8 cellular contexts compared by ENCODE assay signal in the genomic region with DNA sequence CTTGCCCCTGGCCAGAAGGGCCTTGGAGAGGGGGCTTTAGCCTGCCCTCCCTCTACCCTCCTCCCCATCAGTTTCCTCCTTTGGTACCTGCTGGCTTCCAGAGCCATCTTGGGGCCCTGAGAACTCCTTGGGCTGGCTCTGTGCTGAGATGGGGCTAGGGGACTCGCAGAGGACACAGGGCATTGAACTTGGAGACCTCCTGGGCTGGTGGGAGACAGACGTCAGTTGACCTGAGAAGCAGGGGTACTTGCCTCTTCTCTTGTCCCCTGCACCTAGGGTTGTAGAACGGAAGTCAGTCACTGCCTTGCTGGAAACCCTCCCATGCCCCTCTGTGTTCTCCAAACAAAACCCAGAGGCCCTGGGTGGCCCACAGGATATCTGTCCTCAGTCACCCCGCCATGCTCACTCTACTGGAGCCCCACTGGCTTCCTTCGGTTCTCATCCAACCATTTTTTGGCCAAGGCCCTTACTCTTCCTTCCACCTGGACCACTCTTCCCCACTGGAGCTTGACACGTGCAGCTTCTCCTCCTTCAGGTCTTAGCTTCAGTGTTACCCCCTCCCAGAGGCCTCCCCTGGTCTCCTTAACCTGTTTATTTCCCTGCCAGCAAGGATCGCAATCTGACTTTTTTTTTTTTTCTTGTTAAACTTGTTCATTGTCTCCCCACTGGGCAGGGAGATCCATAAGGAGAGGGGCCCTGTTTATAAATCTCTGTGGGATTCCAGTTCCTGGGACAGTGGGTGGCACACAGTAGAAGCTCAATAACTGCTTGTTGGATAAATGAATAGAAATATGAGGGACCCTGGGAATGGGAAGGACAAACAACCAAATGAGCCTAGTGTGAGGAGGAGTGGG. TPM values are rescaled to one million over a fixed set of nuclear protein-coding genes. Genes with fewer than 3 reads are reported as not detected.
DNase-seq lines count a peak whose midpoint lies in the region; ATAC-seq and TF ChIP-seq lines count a peak whose summit lies in the region.

No MANE protein-coding gene starts in this region.

- peaks cover 6% of the 10 kb centered on the region for H3K9me3 Mint-ChIP-seq in activated CD4-positive, alpha-beta T cell treated with anti-CD3 and anti-CD28 coated beads for 36 hours (ENCODE audit: low read depth)

- CTCF ChIA-PET in activated CD4-positive, alpha-beta T cell treated with anti-CD3 and anti-CD28 coated beads for 36 hours (lab: Charles Lee), result interaction anchor here (0.6 kb wide), 1 partner anchor 117 kb away, joined by 3 read pairs; no protein-coding TSS in a partner anchor

- no peaks in the 10 kb centered on the region for H3K27me3 ChIP-seq in gastrocnemius medialis

- H3K4me1 ChIP-seq in gastrocnemius medialis, result peaks cover 25 to 26% of the 10 kb centered on the region in 2 donors

- ATAC-seq in activated CD4-positive, alpha-beta T cell treated with anti-CD3 and anti-CD28 coated beads for 36 hours, result peak; percentile 24
- ATAC-seq in HG03095 (IDR thresholded peaks at IDR 0.05; ENCODE audit: unreplicated experiment), result peak; percentile 5
- no peak for ATAC-seq in gastrocnemius medialis

- intact Hi-C loops in activated CD4-positive, alpha-beta T cell treated with anti-CD3 and anti-CD28 coated beads for 36 hours (cut with DNase I, micrococcal nuclease), result loop anchor here (1.0 to 5.0 kb wide), 11 partner anchors 24 to 1693 kb away; a partner anchor contains a TSS
- intact Hi-C loops in gastrocnemius medialis (cut with DNase I; ENCODE audit: low total_unique reads), result loop anchor here (2.0 to 5.0 kb wide), 4 partner anchors 57 to 243 kb away; a partner anchor contains a TSS

- H3K36me3 Mint-ChIP-seq in activated CD4-positive, alpha-beta T cell treated with anti-CD3 and anti-CD28 coated beads for 36 hours (ENCODE audit: low read depth), result peaks cover 49% of the 10 kb centered on the region

- no peaks in the 10 kb centered on the region for H3K9me3 ChIP-seq in gastrocnemius medialis

- POLR2A ChIA-PET in activated CD4-positive, alpha-beta T cell treated with anti-CD3 and anti-CD28 coated beads for 36 hours (lab: Charles Lee), result no interaction called here

- in situ Hi-C loops in gastrocnemius medialis (cut with MboI; ENCODE audit: low sequenced_read_pairs in 4 of 4), result no loop called here

- H3K36me3 ChIP-seq in gastrocnemius medialis, result peaks cover 0 to 5% of the 10 kb centered on the region in 2 donors

- peaks cover 52% of the 10 kb centered on the region for H3K4me1 Mint-ChIP-seq in activated CD4-positive, alpha-beta T cell treated with anti-CD3 and anti-CD28 coated beads for 36 hours

- no peaks in the 10 kb centered on the region for H3K27me3 Mint-ChIP-seq in activated CD4-positive, alpha-beta T cell treated with anti-CD3 and anti-CD28 coated beads for 36 hours

- DNase-seq in activated CD4-positive, alpha-beta T cell treated with anti-CD3 and anti-CD28 coated beads for 36 hours, result peak; percentile 52
- no peak for DNase-seq in activated CD4-positive, alpha-beta T cell treated with anti-CD3 and anti-CD28 coated beads for 1 hour
- no peak for DNase-seq in fibroblast of mammary gland (ENCODE audit: low read depth)
- no peak for DNase-seq in gastrocnemius medialis
- no peak for DNase-seq in AG08395 (ENCODE audit: low spot score)
- DNase-seq in NCI-H1417 treated with DMSO at 0.1 percent for 48 hours (lab: John Stamatoyannopoulos, UW), result no peak

- TF ChIP-seq CTCF in WI38 (IDR thresholded peaks at IDR 0.05; ENCODE audit: low read depth, low read length) (no peak), fibroblast of mammary gland (conservative IDR thresholded peaks at IDR 0.05; ENCODE audit: control insufficient read depth, insufficient read depth, low read depth, low read length) (no peak), gastrocnemius medialis (IDR thresholded peaks at IDR 0.05 in 4 of 5, conservative IDR thresholded peaks at IDR 0.05 in 1 of 5) (no peak)

- no peak for TF ChIP-seq POLR2A in gastrocnemius medialis (IDR thresholded peaks at IDR 0.05)

- peak overlapping the region; percentile 83 for H3K27ac Mint-ChIP-seq in activated CD4-positive, alpha-beta T cell treated with anti-CD3 and anti-CD28 coated beads for 36 hours

- peak overlapping the region; percentile 95 to 98 (median 97) for H3K27ac ChIP-seq in gastrocnemius medialis

- H3K4me3 ChIP-seq in WI38 (ENCODE audit: low read depth, low read length), result peak overlapping the region; percentile 98
- peak overlapping the region; percentile 93 for H3K4me3 ChIP-seq in fibroblast of mammary gland (ENCODE audit: control insufficient read depth, low read depth, low read length)
- peak overlapping the region; percentile 92 to 96 (median 95) for H3K4me3 ChIP-seq in gastrocnemius medialis

- H3K4me3 Mint-ChIP-seq in activated CD4-positive, alpha-beta T cell treated with anti-CD3 and anti-CD28 coated beads for 36 hours, result peak overlapping the region; percentile 79

RNA-seq across cellular contexts. Expression of a gene that starts 1.0 kb away (rescaled TPM):
- total RNA-seq in activated CD4-positive, alpha-beta T cell treated with anti-CD3 and anti-CD28 coated beads for 36 hours, result 100 to 1,000 TPM; 130 to 149 TPM
- total RNA-seq in gastrocnemius medialis, result 10 to 100 TPM; 38.6 to 76.5 (median 62.6) TPM

RNA-seq across cellular contexts. Expression of a gene that starts 28.5 kb away (rescaled TPM):
- total RNA-seq in activated CD4-positive, alpha-beta T cell treated with anti-CD3 and anti-CD28 coated beads for 36 hours, result 10 to 100 TPM; 60.9 to 63.0 TPM
- 1 to 10 TPM in 2 of 4 donors, under 1 TPM in 1, not detected in 1; 0.58 to 3.0 (median 2.4) TPM for total RNA-seq in gastrocnemius medialis

RNA-seq across cellular contexts. Expression of a gene that starts 53.3 kb away (rescaled TPM):
- total RNA-seq in activated CD4-positive, alpha-beta T cell treated with anti-CD3 and anti-CD28 coated beads for 36 hours, result 10 to 100 TPM; 20.9 to 25.2 TPM
- total RNA-seq in gastrocnemius medialis, result 10 to 100 TPM; 28.9 to 39.0 (median 34.0) TPM

Comparison
In these comparisons a context has a peak if more than half of its experiments do, and no peak if none do; other contexts are left out.
1. ATAC-seq: peak in activated CD4-positive, alpha-beta T cell treated with anti-CD3 and anti-CD28 coated beads for 36 hours (single experiment) and HG03095 (single experiment); none in gastrocnemius medialis (0 of 2).
2. RNA of a gene that starts 28.5 kb away (total RNA-seq): 60.9 to 63.0 TPM in activated CD4-positive, alpha-beta T cell treated with anti-CD3 and anti-CD28 coated beads for 36 hours; 0.58 to 3.0 TPM in gastrocnemius medialis; every median in the first group is over 10 times any median in the second.
3. Peak in every context shown above with its lines, with median percentiles within 50 percentile points of each other: H3K4me3 ChIP-seq.